ENCODE assay signal across 8 cellular contexts in genomic region chr11:57903441-57904123, GRCh38.
DNase-seq lines count a peak whose midpoint lies in the region; ATAC-seq and TF ChIP-seq lines count a peak whose summit lies in the region.

No MANE protein-coding gene starts in this region.

- no peak overlapping the region for H3K27ac Mint-ChIP-seq in activated T-cell treated with anti-CD3 and anti-CD28 coated beads, Interleukin-2, amount 50 U/mL, for 72 hours
- H3K27ac Mint-ChIP-seq in natural killer cell, result no peak overlapping the region
- no peak overlapping the region for H3K27ac Mint-ChIP-seq in activated T-helper 2 cell treated with anti-CD3 and anti-CD28 coated beads, Interferon-gamma antibody, Interleukin-2, Interleukin-4, amounts not matched to agents 10 μg/mL and 5 μg/mL and 100 μg/mL, durations not matched to agents 14 hours and 24 hours and 36 hours

- ATAC-seq in GM18502 (IDR thresholded peaks at IDR 0.05; ENCODE audit: poor library complexity, unreplicated experiment) (peak; percentile 66), HG03432 (IDR thresholded peaks at IDR 0.05; ENCODE audit: unreplicated experiment) (peak; percentile 72), natural killer cell (peak; percentile 34 to 87 (median 60))
- ATAC-seq in activated T-cell treated with anti-CD3 and anti-CD28 coated beads, Interleukin-2, amount 50 U/mL, for 72 hours (replicated peaks in 1 of 2), result peak; percentile 79 to 87

- peaks cover 8% of the 10 kb centered on the region for H3K4me1 Mint-ChIP-seq in activated T-cell treated with anti-CD3 and anti-CD28 coated beads, Interleukin-2, amount 50 U/mL, for 72 hours (ENCODE audit: low read depth)
- peaks cover 6 to 15% of the 10 kb centered on the region in 2 donors for H3K4me1 Mint-ChIP-seq in natural killer cell
- H3K4me1 Mint-ChIP-seq in activated T-helper 2 cell treated with anti-CD3 and anti-CD28 coated beads, Interferon-gamma antibody, Interleukin-2, Interleukin-4, amounts not matched to agents 10 μg/mL and 5 μg/mL and 100 μg/mL, durations not matched to agents 14 hours and 24 hours and 36 hours (ENCODE audit: low read depth), result peaks cover 4% of the 10 kb centered on the region

- intact Hi-C loops in natural killer cell (cut with micrococcal nuclease), result no loop called here
- intact Hi-C loops in activated T-helper 2 cell treated with anti-CD3 and anti-CD28 coated beads, Interferon-gamma antibody, Interleukin-2, Interleukin-4, amounts not matched to agents 10 μg/mL and 5 μg/mL and 100 μg/mL, durations not matched to agents 14 hours and 24 hours and 36 hours (cut with micrococcal nuclease), result no loop called here

- no peaks in the 10 kb centered on the region for H3K27me3 Mint-ChIP-seq in activated T-cell treated with anti-CD3 and anti-CD28 coated beads, Interleukin-2, amount 50 U/mL, for 72 hours (ENCODE audit: low read depth)
- peaks cover 8 to 9% of the 10 kb centered on the region in 2 donors for H3K27me3 Mint-ChIP-seq in natural killer cell (ENCODE audit: low read depth in 2 of 2)
- H3K27me3 Mint-ChIP-seq in activated T-helper 2 cell treated with anti-CD3 and anti-CD28 coated beads, Interferon-gamma antibody, Interleukin-2, Interleukin-4, amounts not matched to agents 10 μg/mL and 5 μg/mL and 100 μg/mL, durations not matched to agents 14 hours and 24 hours and 36 hours (ENCODE audit: low read depth), result no peaks in the 10 kb centered on the region

- TF ChIP-seq CTCF in natural killer cell (IDR thresholded peaks at IDR 0.05), result no peak

- peak; percentile 14 to 23 for DNase-seq in activated T-cell treated with anti-CD3 and anti-CD28 coated beads, Interleukin-2, amount 50 U/mL, for 72 hours
- DNase-seq in natural killer cell, result no peak
- DNase-seq in activated T-helper 2 cell treated with anti-CD3 and anti-CD28 coated beads, Interferon-gamma antibody, Interleukin-2, Interleukin-4, amounts not matched to agents 10 μg/mL and 5 μg/mL and 100 μg/mL, durations not matched to agents 14 hours and 24 hours and 36 hours (ENCODE audit: low spot score), result no peak
- DNase-seq in middle frontal gyrus (ENCODE audit: extremely low spot score, low spot score), result no peak
- DNase-seq in putamen (ENCODE audit: low spot score), result no peak
- no peak for DNase-seq in activated effector memory CD4-positive, alpha-beta T cell treated with anti-CD3 and anti-CD28 coated beads, Interleukin-2, amount 50 U/mL, for 16 hours

- H3K4me3 Mint-ChIP-seq in activated T-cell treated with anti-CD3 and anti-CD28 coated beads, Interleukin-2, amount 50 U/mL, for 72 hours, result no peak overlapping the region
- peak overlapping the region; percentile 40 for H3K4me3 Mint-ChIP-seq in natural killer cell
- no peak overlapping the region for H3K4me3 Mint-ChIP-seq in activated T-helper 2 cell treated with anti-CD3 and anti-CD28 coated beads, Interferon-gamma antibody, Interleukin-2, Interleukin-4, amounts not matched to agents 10 μg/mL and 5 μg/mL and 100 μg/mL, durations not matched to agents 14 hours and 24 hours and 36 hours (ENCODE audit: low read depth)

- no peaks in the 10 kb centered on the region for H3K9me3 Mint-ChIP-seq in activated T-cell treated with anti-CD3 and anti-CD28 coated beads, Interleukin-2, amount 50 U/mL, for 72 hours
- no peaks in the 10 kb centered on the region for H3K9me3 Mint-ChIP-seq in natural killer cell
- no peaks in the 10 kb centered on the region for H3K9me3 Mint-ChIP-seq in activated T-helper 2 cell treated with anti-CD3 and anti-CD28 coated beads, Interferon-gamma antibody, Interleukin-2, Interleukin-4, amounts not matched to agents 10 μg/mL and 5 μg/mL and 100 μg/mL, durations not matched to agents 14 hours and 24 hours and 36 hours

- H3K36me3 Mint-ChIP-seq in activated T-cell treated with anti-CD3 and anti-CD28 coated beads, Interleukin-2, amount 50 U/mL, for 72 hours (ENCODE audit: insufficient read depth in 2 of 2), result no peaks in the 10 kb centered on the region
- H3K36me3 Mint-ChIP-seq in natural killer cell, result no peaks in the 10 kb centered on the region
- no peaks in the 10 kb centered on the region for H3K36me3 Mint-ChIP-seq in activated T-helper 2 cell treated with anti-CD3 and anti-CD28 coated beads, Interferon-gamma antibody, Interleukin-2, Interleukin-4, amounts not matched to agents 10 μg/mL and 5 μg/mL and 100 μg/mL, durations not matched to agents 14 hours and 24 hours and 36 hours (ENCODE audit: low read depth)

Comparison
In these comparisons a context has a peak if more than half of its experiments do, and no peak if none do; other contexts are left out.
1. DNase-seq: peak in activated T-cell treated with anti-CD3 and anti-CD28 coated beads, Interleukin-2, amount 50 U/mL, for 72 hours (2 of 2); none in natural killer cell (single experiment), activated T-helper 2 cell treated with anti-CD3 and anti-CD28 coated beads, Interferon-gamma antibody, Interleukin-2, Interleukin-4, amounts not matched to agents 10 μg/mL and 5 μg/mL and 100 μg/mL, durations not matched to agents 14 hours and 24 hours and 36 hours (single experiment), middle frontal gyrus (single experiment), putamen (single experiment) and activated effector memory CD4-positive, alpha-beta T cell treated with anti-CD3 and anti-CD28 coated beads, Interleukin-2, amount 50 U/mL, for 16 hours (single experiment).
2. Peak in every context shown above with its lines, with median percentiles within 50 percentile points of each other: ATAC-seq.